ENCODE assay signal across 20 cellular contexts in the genomic region with DNA sequence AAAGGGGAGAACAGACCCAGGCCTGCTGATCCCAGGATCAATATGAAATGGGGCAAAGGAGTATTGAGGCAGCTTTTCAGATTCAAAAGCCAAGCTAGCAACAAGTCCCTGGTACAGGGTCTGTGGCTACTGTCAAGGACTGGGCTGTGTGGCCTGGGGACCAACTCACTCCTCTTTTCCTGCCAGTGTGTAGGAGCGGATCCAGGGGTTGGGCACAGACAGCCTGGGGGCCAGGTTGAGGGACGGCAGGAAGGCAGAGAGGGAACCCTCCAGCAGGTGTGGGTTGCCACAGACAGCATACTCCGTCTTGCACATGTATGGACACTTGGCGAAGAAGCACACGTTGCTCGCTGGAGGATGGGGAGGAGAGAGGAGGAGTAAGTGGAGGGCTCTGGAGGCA. TPM values are rescaled to one million over a fixed set of nuclear protein-coding genes. Genes with fewer than 3 reads are reported as not detected.
DNase-seq lines count a peak whose midpoint lies in the region; ATAC-seq and TF ChIP-seq lines count a peak whose summit lies in the region.
"Had no signal": no experiment of that assay in that cellular context is flagged by ENCODE, and none has a peak within 500 bp of the region (broad histone marks: within the 10 kb centered on the region; RNA-seq: fewer than 3 reads in every experiment).

No MANE protein-coding gene starts in this region.

- no peak for TF ChIP-seq CTCF in SK-N-SH (IDR thresholded peaks at IDR 0.05)
- no peak for TF ChIP-seq CTCF in HEK293 (tag by site-specific recombination; IDR thresholded peaks at IDR 0.05)
- no peak for TF ChIP-seq CTCF in left lung (IDR thresholded peaks at IDR 0.05)
- TF ChIP-seq CTCF in stomach (IDR thresholded peaks at IDR 0.05), result no peak

- intact Hi-C loops in left lung (cut with DNase I), result loop anchor here in 1 of 2 donors (10.0 kb wide), 1 partner anchor 63 kb away; a partner anchor contains a TSS
- intact Hi-C loops in stomach (cut with DNase I; ENCODE audit: low total_unique reads), result no loop called here

- H4K20me1 ChIP-seq in SK-N-SH (ENCODE audit: insufficient read depth), result no peaks in the 10 kb centered on the region

- ATAC-seq in SK-N-SH treated with all-trans-retinoic acid at 6 μM for 48 hours (no peak; the same call in 2 of the 3 replicates), left lung (no peak)

- H3K4me1 ChIP-seq in SK-N-SH (ENCODE audit: control insufficient read depth in 1 of 2, insufficient read depth in 2 of 2, low read depth in 1 of 2, low read length in 1 of 2) (no peaks in the 10 kb centered on the region), HEK293 (ENCODE audit: control insufficient read depth, insufficient read depth, low read length) (no peaks in the 10 kb centered on the region), left lung (peaks cover 8 to 20% of the 10 kb centered on the region in 2 donors), stomach (peaks cover 0 to 32% (median 10%) of the 10 kb centered on the region in 4 donors)
- H3K4me1 ChIP-seq: BE2C, SJSA1 had no signal

- no peaks in the 10 kb centered on the region for H3K9me2 ChIP-seq in SK-N-SH

- CTCF ChIA-PET in SK-N-SH (lab: Yijun Ruan, JAX), result no interaction called here
- CTCF ChIA-PET in HEK293 (lab: Yijun Ruan, JAX), result interaction anchor here (0.7 kb wide), 2 partner anchors 29 to 117 kb away, joined by 3 read pairs; no protein-coding TSS in a partner anchor

- no peak for TF ChIP-seq EP300 in SK-N-SH (IDR thresholded peaks at IDR 0.05; ENCODE audit: borderline replicate concordance in 1 of 2, low read depth in 1 of 2, low read length in 1 of 2)
- no peak for TF ChIP-seq EP300 in stomach (IDR thresholded peaks at IDR 0.05)

- POLR2A ChIA-PET in SK-N-SH (lab: Yijun Ruan, JAX) (interaction anchor here (0.9 kb wide), 1 partner anchor 294 kb away, joined by 3 read pairs; a partner anchor contains a TSS), HEK293 (lab: Yijun Ruan, JAX) (no interaction called here)

- WGBS in SK-N-SH (ENCODE audit: low lambda C conversion rate), result 96% methylated on average over 6 of the region's 6 CpGs
- WGBS in stomach, 5 donors, result 90 to 95% (median 93%) methylated on average over 6 of the region's 6 CpGs

- H3K36me3 ChIP-seq in SK-N-SH (replicated peaks in 1 of 2; ENCODE audit: control insufficient read depth in 1 of 2, insufficient read depth in 2 of 2, low read length in 1 of 2) (peaks cover 10 to 38% of the 10 kb centered on the region in 2 experiments), HEK293 (ENCODE audit: control insufficient read depth in 2 of 2, insufficient read depth in 1 of 2, low read length in 2 of 2) (peaks cover 0 to 40% of the 10 kb centered on the region in 2 experiments; a peak in 2 of 3 replicates), left lung (peaks cover 0 to 83% of the 10 kb centered on the region in 2 donors), stomach (peaks cover 29 to 56% (median 50%) of the 10 kb centered on the region in 4 donors)

- H3K9me3 ChIP-seq in SK-N-SH (no peaks in the 10 kb centered on the region), HEK293 (ENCODE audit: control insufficient read depth, insufficient read depth, low read depth, low read length) (no peaks in the 10 kb centered on the region), left lung (no peaks in the 10 kb centered on the region), stomach (no peaks in the 10 kb centered on the region)
- H3K9me3 ChIP-seq: BE2C, MG63, SJSA1 had no signal

- H3K79me2 ChIP-seq in SK-N-SH (ENCODE audit: insufficient read depth), result no peaks in the 10 kb centered on the region

- H3K27me3 ChIP-seq in SK-N-SH (ENCODE audit: insufficient read depth) (no peaks in the 10 kb centered on the region), left lung (no peaks in the 10 kb centered on the region), stomach (no peaks in the 10 kb centered on the region)
- H3K27me3 ChIP-seq: BE2C, MG63, SJSA1 had no signal

- H3K27ac ChIP-seq in SK-N-SH (ENCODE audit: low read depth in 2 of 2, low read length in 1 of 2), result no peak overlapping the region
- H3K27ac ChIP-seq in HEK293 (ENCODE audit: extremely low read depth, low read depth, low read length), result no peak overlapping the region
- H3K27ac ChIP-seq in left lung, result peak overlapping the region; percentile 38 to 44
- peak overlapping the region in 4 of 5 donors; percentile 53 to 79 (median 66) for H3K27ac ChIP-seq in stomach
- H3K27ac ChIP-seq: SJSA1 had no signal

- no peak for TF ChIP-seq POLR2A in stomach (IDR thresholded peaks at IDR 0.05)

- DNase-seq in SK-N-SH (no peak), left lung (no peak), stomach (no peak), NK-92 (lab: John Stamatoyannopoulos, UW; ENCODE audit: unreplicated experiment) (no peak), NCI-H526 treated with DMSO at 0.1 percent for 48 hours (lab: John Stamatoyannopoulos, UW) (no peak), NCI-H2171 treated with DMSO at 0.1 percent for 48 hours (lab: John Stamatoyannopoulos, UW) (no peak)
- DNase-seq: 8988T; BE2C; CD4-positive, alpha-beta T cell; DMS53; IMR-90; Karpas-422; MG63; NCI-H1105; NCI-H1694; NCI-H226; NCI-H526 had no signal

- H2AFZ ChIP-seq in SK-N-SH (ENCODE audit: low read depth), result no peak overlapping the region

- H3K9ac ChIP-seq in SK-N-SH, result no peak overlapping the region

- H3K4me3 ChIP-seq in SK-N-SH (ENCODE audit: low read depth in 2 of 2, low read length in 1 of 2) (no peak overlapping the region), HEK293 (ENCODE audit: low read depth, low read length) (no peak overlapping the region), left lung (no peak overlapping the region), stomach (no peak overlapping the region)
- H3K4me3 ChIP-seq: MG63, SJSA1 had no signal

- H3K4me2 ChIP-seq in SK-N-SH, result no peak overlapping the region

- no peak for TF ChIP-seq RAD21 in SK-N-SH (IDR thresholded peaks at IDR 0.05; ENCODE audit: low read length)

- no peaks in the 10 kb centered on the region for H3F3A ChIP-seq in SK-N-SH (replicated peaks; ENCODE audit: insufficient read depth)

TF ChIP-seq in SK-N-SH, 30 proteins besides CTCF, POLR2A, EP300 and RAD21:
- TF ChIP-seq, protein P1, sequence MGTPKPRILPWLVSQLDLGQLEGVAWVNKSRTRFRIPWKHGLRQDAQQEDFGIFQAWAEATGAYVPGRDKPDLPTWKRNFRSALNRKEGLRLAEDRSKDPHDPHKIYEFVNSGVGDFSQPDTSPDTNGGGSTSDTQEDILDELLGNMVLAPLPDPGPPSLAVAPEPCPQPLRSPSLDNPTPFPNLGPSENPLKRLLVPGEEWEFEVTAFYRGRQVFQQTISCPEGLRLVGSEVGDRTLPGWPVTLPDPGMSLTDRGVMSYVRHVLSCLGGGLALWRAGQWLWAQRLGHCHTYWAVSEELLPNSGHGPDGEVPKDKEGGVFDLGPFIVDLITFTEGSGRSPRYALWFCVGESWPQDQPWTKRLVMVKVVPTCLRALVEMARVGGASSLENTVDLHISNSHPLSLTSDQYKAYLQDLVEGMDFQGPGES (IDR thresholded peaks at IDR 0.05; ENCODE audit: low read depth, low read length), result no peak
- TF ChIP-seq GABPA (IDR thresholded peaks at IDR 0.05; ENCODE audit: low read depth), result no peak
- peak; percentile 4; the same call in 1 of the 2 replicates for TF ChIP-seq POLR2AphosphoS5 (IDR thresholded peaks at IDR 0.05; ENCODE audit: low read depth, low read length)

TF ChIP-seq in SK-N-SH treated with all-trans-retinoic acid at 6 μM for 48 hours, 23 proteins besides CTCF, POLR2A, EP300 and RAD21 (continues in another document):
- no peak for TF ChIP-seq TCF4 (CRISPR knock-in tag; IDR thresholded peaks at IDR 0.05; ENCODE audit: borderline replicate concordance)
- TF ChIP-seq, protein P2, sequence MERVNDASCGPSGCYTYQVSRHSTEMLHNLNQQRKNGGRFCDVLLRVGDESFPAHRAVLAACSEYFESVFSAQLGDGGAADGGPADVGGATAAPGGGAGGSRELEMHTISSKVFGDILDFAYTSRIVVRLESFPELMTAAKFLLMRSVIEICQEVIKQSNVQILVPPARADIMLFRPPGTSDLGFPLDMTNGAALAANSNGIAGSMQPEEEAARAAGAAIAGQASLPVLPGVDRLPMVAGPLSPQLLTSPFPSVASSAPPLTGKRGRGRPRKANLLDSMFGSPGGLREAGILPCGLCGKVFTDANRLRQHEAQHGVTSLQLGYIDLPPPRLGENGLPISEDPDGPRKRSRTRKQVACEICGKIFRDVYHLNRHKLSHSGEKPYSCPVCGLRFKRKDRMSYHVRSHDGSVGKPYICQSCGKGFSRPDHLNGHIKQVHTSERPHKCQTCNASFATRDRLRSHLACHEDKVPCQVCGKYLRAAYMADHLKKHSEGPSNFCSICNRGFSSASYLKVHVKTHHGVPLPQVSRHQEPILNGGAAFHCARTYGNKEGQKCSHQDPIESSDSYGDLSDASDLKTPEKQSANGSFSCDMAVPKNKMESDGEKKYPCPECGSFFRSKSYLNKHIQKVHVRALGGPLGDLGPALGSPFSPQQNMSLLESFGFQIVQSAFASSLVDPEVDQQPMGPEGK (CRISPR knock-in tag; IDR thresholded peaks at IDR 0.05; ENCODE audit: borderline replicate concordance), result no peak

TF ChIP-seq in HEK293, 187 proteins besides CTCF, POLR2A, EP300 and RAD21:
- TF ChIP-seq SCRT2 (tag by site-specific recombination; IDR thresholded peaks at IDR 0.05) (0 out of 2 replicates have a peak, but pooled peaks have one; percentile 46), ZBTB20 (tag by site-specific recombination; IDR thresholded peaks at IDR 0.05) (no peak)
- TF ChIP-seq, protein P3, sequence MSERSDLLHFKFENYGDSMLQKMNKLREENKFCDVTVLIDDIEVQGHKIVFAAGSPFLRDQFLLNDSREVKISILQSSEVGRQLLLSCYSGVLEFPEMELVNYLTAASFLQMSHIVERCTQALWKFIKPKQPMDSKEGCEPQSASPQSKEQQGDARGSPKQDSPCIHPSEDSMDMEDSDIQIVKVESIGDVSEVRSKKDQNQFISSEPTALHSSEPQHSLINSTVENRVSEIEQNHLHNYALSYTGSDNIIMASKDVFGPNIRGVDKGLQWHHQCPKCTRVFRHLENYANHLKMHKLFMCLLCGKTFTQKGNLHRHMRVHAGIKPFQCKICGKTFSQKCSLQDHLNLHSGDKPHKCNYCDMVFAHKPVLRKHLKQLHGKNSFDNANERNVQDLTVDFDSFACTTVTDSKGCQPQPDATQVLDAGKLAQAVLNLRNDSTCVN (tag by site-specific recombination; optimal IDR thresholded peaks at IDR 0.05), result no peak

RNA-seq across cellular contexts. Expression of a gene that starts 29.6 kb away (rescaled TPM):
- polyA plus RNA-seq in SK-N-SH (2012; rRNA removed) (195 and 224 TPM in 2 replicates), stomach (10 to 100 TPM; 38.9 to 89.5 (median 71.2) TPM)
- 189 and 197 TPM in 2 replicates for polyA plus RNA-seq in SK-N-SH (2012; cell fraction: cytosol; rRNA removed)
- 116 and 207 TPM in 2 replicates for polyA plus RNA-seq in SK-N-SH (2012; cell fraction: nucleus; rRNA removed)
- total RNA-seq in left lung (100 to 1,000 TPM; 345 to 376 TPM), stomach (100 to 1,000 TPM in 3 of 5 donors, 10 to 100 TPM in 2; 22.6 to 323 (median 154) TPM)

RNA-seq across cellular contexts. Expression of a gene that starts 59.4 kb away (rescaled TPM):
- not detected in 2 replicates for polyA plus RNA-seq in SK-N-SH (2012; rRNA removed)
- not detected in 2 replicates for polyA plus RNA-seq in SK-N-SH (2012; cell fraction: cytosol; rRNA removed)
- not detected in 2 replicates for polyA plus RNA-seq in SK-N-SH (2012; cell fraction: nucleus; rRNA removed)
- total RNA-seq in left lung, result 10 to 100 TPM; 46.8 to 85.9 TPM
- total RNA-seq in stomach, result 10 to 100 TPM in 4 of 5 donors, not detected in 1; 13.8 to 81.3 (median 43.1) TPM
- 10 to 100 TPM; 11.4 to 17.0 (median 13.1) TPM for polyA plus RNA-seq in stomach
- total RNA-seq: CD4-positive, alpha-beta T cell; IMR-90; SJSA1 had no signal
- polyA plus RNA-seq: IMR-90 had no signal

Comparison
In these comparisons a context has a peak if more than half of its experiments do, and no peak if none do; other contexts are left out.
1. H3K27ac ChIP-seq: peak in left lung (2 of 2) and stomach (4 of 5); none in SK-N-SH (0 of 2) and HEK293 (single experiment).